25 cellular contexts compared by ENCODE assay signal in genomic region chr10:68397005-68397404, GRCh38.
"Had no signal": no experiment of that assay in that cellular context is flagged by ENCODE, and none has a peak within 500 bp of the region (broad histone marks: within the 10 kb centered on the region; RNA-seq: fewer than 3 reads in every experiment).

No MANE protein-coding gene starts in this region.

- H3K4me1 ChIP-seq: esophagus squamous epithelium, gastrocnemius medialis, heart right ventricle, left lung, lower lobe of right lung had no signal

- H3K27ac ChIP-seq: epithelial cell of prostate, esophagus squamous epithelium, gastrocnemius medialis, heart right ventricle, left lung, lower lobe of right lung had no signal

- ATAC-seq: effector memory CD8-positive, alpha-beta T cell; esophagus mucosa; gastrocnemius medialis; heart right ventricle; left cardiac atrium; left lung; left ventricle myocardium superior; lower lobe of right lung; naive thymus-derived CD4-positive, alpha-beta T cell had no signal

- FAIRE-seq: colon, endometrium, islet of Langerhans, keratinocyte had no signal

- H3K27me3 ChIP-seq: esophagus squamous epithelium, gastrocnemius medialis, heart right ventricle, left lung had no signal

- H3K9me3 ChIP-seq: esophagus squamous epithelium, gastrocnemius medialis, heart right ventricle, left lung, lower lobe of right lung had no signal

- H3K4me3 ChIP-seq: esophagus squamous epithelium, gastrocnemius medialis, heart right ventricle, left lung, lower lobe of right lung had no signal

- DNase-seq: cortex of kidney; effector CD8-positive, alpha-beta T cell; effector memory CD8-positive, alpha-beta T cell; endodermal cell; erythroblast; esophagus squamous epithelium; foreskin fibroblast; foreskin melanocyte; gastrocnemius medialis; glutamatergic neuron; head of caudate nucleus; heart right ventricle; hippocampal formation; left cardiac atrium; left lung; left ventricle myocardium superior; lower lobe of right lung; mesenchymal stem cell; naive thymus-derived CD4-positive, alpha-beta T cell had no signal
